8 cellular contexts compared by ENCODE assay signal in genomic region chr4:153488719-153489384, GRCh38. TPM values are rescaled to one million over a fixed set of nuclear protein-coding genes. Genes with fewer than 3 reads are reported as not detected.
A peak's percentile ranks its signal among the peaks of the same experiment; 100 is the strongest.
DNase-seq lines count a peak whose midpoint lies in the region; ATAC-seq and TF ChIP-seq lines count a peak whose summit lies in the region.

No MANE protein-coding gene starts in this region.

- H3K27me3 Mint-ChIP-seq in activated CD8-positive, alpha-beta memory T cell treated with anti-CD3 and anti-CD28 coated beads, Interleukin-2, amount 10 ng/mL, durations not matched to agents 7 days and 5 days = no peaks in the 10 kb centered on the region

- peak; percentile 35 for ATAC-seq in HG03280 (IDR thresholded peaks at IDR 0.05; ENCODE audit: unreplicated experiment)
- ATAC-seq in activated CD8-positive, alpha-beta memory T cell treated with anti-CD3 and anti-CD28 coated beads, Interleukin-2, amount 10 ng/mL, durations not matched to agents 7 days and 5 days = peak; percentile 46

- H3K27ac ChIP-seq in thymus (ENCODE audit: low read depth) = peak overlapping the region; percentile 77

- H3K9me3 ChIP-seq in thymus (ENCODE audit: control insufficient read depth) = peaks cover 1% of the 10 kb centered on the region

- 4% methylated on average over 22 of the region's 22 CpGs for WGBS in thymus

- no peaks in the 10 kb centered on the region for H3K9me3 Mint-ChIP-seq in activated CD8-positive, alpha-beta memory T cell treated with anti-CD3 and anti-CD28 coated beads, Interleukin-2, amount 10 ng/mL, durations not matched to agents 7 days and 5 days (ENCODE audit: low read depth)

- H3K4me3 ChIP-seq in thymus (ENCODE audit: low read length) = peak overlapping the region; percentile 46

- no peaks in the 10 kb centered on the region for H3K27me3 ChIP-seq in thymus (ENCODE audit: control insufficient read depth, insufficient read depth)

- peaks cover 15% of the 10 kb centered on the region for H3K36me3 Mint-ChIP-seq in activated CD8-positive, alpha-beta memory T cell treated with anti-CD3 and anti-CD28 coated beads, Interleukin-2, amount 10 ng/mL, durations not matched to agents 7 days and 5 days

- CTCF ChIA-PET in activated CD8-positive, alpha-beta memory T cell treated with anti-CD3 and anti-CD28 coated beads, Interleukin-2, amount 10 ng/mL, durations not matched to agents 7 days and 5 days (lab: Charles Lee) = interaction anchor here (0.6 to 6.1 kb wide), 8 partner anchors 11 to 85 kb away, joined by 3 to 50 read pairs (median 4); partner anchors contain the start of gene TMEM131L

- in situ Hi-C loops in G401 (cut with HindIII; ENCODE audit: low sequenced_read_pairs) = no loop called here

- H3K36me3 ChIP-seq in thymus (ENCODE audit: control insufficient read depth, insufficient read depth) = peaks cover 8% of the 10 kb centered on the region

- peaks cover 68% of the 10 kb centered on the region for H3K4me1 Mint-ChIP-seq in activated CD8-positive, alpha-beta memory T cell treated with anti-CD3 and anti-CD28 coated beads, Interleukin-2, amount 10 ng/mL, durations not matched to agents 7 days and 5 days

- DNase-seq in AG08395 (ENCODE audit: low spot score) (peak; percentile 29), hippocampal formation (lab: John Stamatoyannopoulos, UW) (peak; percentile 46 to 48), NCI-H1048 (lab: John Stamatoyannopoulos, UW) (no peak), G401 (ENCODE audit: low spot score) (no peak)
- DNase-seq in activated CD8-positive, alpha-beta memory T cell treated with anti-CD3 and anti-CD28 coated beads, Interleukin-2, amount 10 ng/mL, durations not matched to agents 7 days and 5 days = peak; percentile 67

- TF ChIP-seq POLR2A in GM19193 (IDR thresholded peaks at IDR 0.05; ENCODE audit: extremely low read depth, insufficient read depth, insufficient read length) = peak; percentile 51

- H3K27ac Mint-ChIP-seq in activated CD8-positive, alpha-beta memory T cell treated with anti-CD3 and anti-CD28 coated beads, Interleukin-2, amount 10 ng/mL, durations not matched to agents 7 days and 5 days = peak overlapping the region; percentile 91

- peak overlapping the region; percentile 67 for H3K4me3 Mint-ChIP-seq in activated CD8-positive, alpha-beta memory T cell treated with anti-CD3 and anti-CD28 coated beads, Interleukin-2, amount 10 ng/mL, durations not matched to agents 7 days and 5 days

- peaks cover 35% of the 10 kb centered on the region for H3K4me1 ChIP-seq in thymus (ENCODE audit: control insufficient read depth, insufficient read depth, low read length)

RNA-seq across cellular contexts. Expression of gene TMEM131L, which starts 22.7 kb away (rescaled TPM):
- total RNA-seq in activated CD8-positive, alpha-beta memory T cell treated with anti-CD3 and anti-CD28 coated beads, Interleukin-2, amount 10 ng/mL, durations not matched to agents 7 days and 5 days = 10 to 100 TPM; 29.2 to 34.0 TPM
- 32.8 TPM for polyA plus RNA-seq in thymus
- total RNA-seq in G401 (2014; rRNA removed; shearing (Covaris generic)) = 4.5 and 13.5 TPM in 2 replicates

Comparison
In these comparisons a context has a peak if more than half of its experiments do, and no peak if none do; other contexts are left out.
1. DNase-seq: peak in AG08395 (single experiment), activated CD8-positive, alpha-beta memory T cell treated with anti-CD3 and anti-CD28 coated beads, Interleukin-2, amount 10 ng/mL, durations not matched to agents 7 days and 5 days (single experiment) and hippocampal formation (2 of 2); none in NCI-H1048 (single experiment) and G401 (single experiment).